Comparison of ENCODE assay signal across 7 cellular contexts in genomic region chr20:329325-329695, GRCh38. TPM values are rescaled to one million over a fixed set of nuclear protein-coding genes. Genes with fewer than 3 reads are reported as not detected.
DNase-seq lines count a peak whose midpoint lies in the region; ATAC-seq and TF ChIP-seq lines count a peak whose summit lies in the region.
"Had no signal": no experiment of that assay in that cellular context is flagged by ENCODE, and none has a peak within 500 bp of the region (broad histone marks: within the 10 kb centered on the region; RNA-seq: fewer than 3 reads in every experiment).

No MANE protein-coding gene starts in this region.

- peaks cover 13 to 58% (median 47%) of the 10 kb centered on the region in 6 donors for H3K4me1 ChIP-seq in spleen

- no peak for TF ChIP-seq POLR2A in spleen (IDR thresholded peaks at IDR 0.05)

- peaks cover 0 to 14% (median 0%) of the 10 kb centered on the region in 7 donors for H3K27me3 ChIP-seq in spleen (replicated peaks in 1 of 7)

- no peak for TF ChIP-seq CTCF in spleen (IDR thresholded peaks at IDR 0.05 in 8 of 11, conservative IDR thresholded peaks at IDR 0.05 in 3 of 11)

- no peaks in the 10 kb centered on the region for H3K36me3 Mint-ChIP-seq in T-helper 1 cell treated with Interleukin-12 subunit alpha and Interleukin-12 subunit beta and Interleukin-4 antibody, amounts not matched to agents 30 μg/mL and 1 μg/mL, for 36 hours (ENCODE audit: low read depth)

- no peaks in the 10 kb centered on the region for H3K27me3 Mint-ChIP-seq in T-helper 1 cell treated with Interleukin-12 subunit alpha and Interleukin-12 subunit beta and Interleukin-4 antibody, amounts not matched to agents 30 μg/mL and 1 μg/mL, for 36 hours (ENCODE audit: low read depth)

- no peaks in the 10 kb centered on the region for H3K9me3 ChIP-seq in spleen

- peak overlapping the region; percentile 12 for H3K27ac Mint-ChIP-seq in T-helper 1 cell treated with Interleukin-12 subunit alpha and Interleukin-12 subunit beta and Interleukin-4 antibody, amounts not matched to agents 30 μg/mL and 1 μg/mL, for 36 hours

- ATAC-seq in HG03039 (IDR thresholded peaks at IDR 0.05; ENCODE audit: unreplicated experiment) = no peak

- intact Hi-C loops in spleen (cut with DNase I; ENCODE audit: low total_unique reads) = loop anchor here (5.0 kb wide), 2 partner anchors 42 to 122 kb away; no protein-coding TSS in a partner anchor

- H3K9me3 Mint-ChIP-seq in T-helper 1 cell treated with Interleukin-12 subunit alpha and Interleukin-12 subunit beta and Interleukin-4 antibody, amounts not matched to agents 30 μg/mL and 1 μg/mL, for 36 hours = no peaks in the 10 kb centered on the region

- H3K27ac ChIP-seq in spleen = peak overlapping the region in 5 of 8 donors; percentile 9 to 94 (median 32)

- DNase-seq in T-helper 1 cell = no peak
- DNase-seq in dermis blood vessel endothelial cell = peak; percentile 42
- DNase-seq in spleen = no peak
- DNase-seq in occipital lobe (lab: John Stamatoyannopoulos, UW) = no peak
- DNase-seq: activated naive CD4-positive, alpha-beta T cell treated with anti-CD3 and anti-CD28 coated beads, Interleukin-2, amount 50 U/mL, for 16 hours had no signal

- no peak overlapping the region for H3K4me3 ChIP-seq in spleen

- H3K4me1 Mint-ChIP-seq in T-helper 1 cell treated with Interleukin-12 subunit alpha and Interleukin-12 subunit beta and Interleukin-4 antibody, amounts not matched to agents 30 μg/mL and 1 μg/mL, for 36 hours (ENCODE audit: low read depth) = peaks cover 12% of the 10 kb centered on the region

- no peaks in the 10 kb centered on the region for H3K36me3 ChIP-seq in spleen

- WGBS in spleen, 5 donors = 37 to 56% (median 41%) methylated on average over 4 of the region's 4 CpGs

- H3K4me3 Mint-ChIP-seq in T-helper 1 cell treated with Interleukin-12 subunit alpha and Interleukin-12 subunit beta and Interleukin-4 antibody, amounts not matched to agents 30 μg/mL and 1 μg/mL, for 36 hours = no peak overlapping the region

RNA-seq across cellular contexts. Expression of gene SOX12, which starts 4.0 kb away (rescaled TPM):
- total RNA-seq in dermis blood vessel endothelial cell = 4.4 and 8.1 TPM in 2 replicates
- 10 to 100 TPM in 2 of 7 donors, 1 to 10 TPM in 5; 4.5 to 12.5 (median 8.3) TPM for total RNA-seq in spleen
- 1 to 10 TPM; 3.2 to 4.9 (median 3.4) TPM for polyA plus RNA-seq in spleen
- 9.4 TPM for total RNA-seq in occipital lobe

RNA-seq across cellular contexts. Expression of gene NRSN2, which starts 17.6 kb away (rescaled TPM):
- 18.0 and 40.2 TPM in 2 replicates for total RNA-seq in dermis blood vessel endothelial cell
- 10 to 100 TPM; 10.9 to 26.3 (median 18.2) TPM for total RNA-seq in spleen
- 10 to 100 TPM; 10.5 to 13.4 (median 12.8) TPM for polyA plus RNA-seq in spleen
- total RNA-seq in occipital lobe = 27.0 TPM

RNA-seq across cellular contexts. Expression of gene ZCCHC3, which starts 31.9 kb away (rescaled TPM):
- total RNA-seq in dermis blood vessel endothelial cell (18.8 and 23.8 TPM in 2 replicates), spleen (10 to 100 TPM; 17.4 to 26.6 (median 23.6) TPM), occipital lobe (27.0 TPM)
- 10 to 100 TPM; 18.7 to 22.2 (median 19.5) TPM for polyA plus RNA-seq in spleen

RNA-seq across cellular contexts. Expression of gene C20orf96, which starts 38.8 kb away (rescaled TPM):
- total RNA-seq in dermis blood vessel endothelial cell = 3.2 and 6.7 TPM in 2 replicates
- 10 to 100 TPM in 1 of 7 donors, 1 to 10 TPM in 6; 2.3 to 10.4 (median 7.3) TPM for total RNA-seq in spleen
- 1 to 10 TPM; 3.8 to 5.4 (median 4.4) TPM for polyA plus RNA-seq in spleen
- 3.3 TPM for total RNA-seq in occipital lobe

RNA-seq across cellular contexts. Expression of gene TRIB3, which starts 51.2 kb away (rescaled TPM):
- total RNA-seq in dermis blood vessel endothelial cell = 49.2 and 62.1 TPM in 2 replicates
- total RNA-seq in spleen = 10 to 100 TPM in 4 of 7 donors, 1 to 10 TPM in 3; 8.3 to 25.7 (median 12.0) TPM
- polyA plus RNA-seq in spleen = 10 to 100 TPM in 2 of 3 donors, 1 to 10 TPM in 1; 5.7 to 11.7 (median 11.6) TPM
- total RNA-seq in occipital lobe = 12.5 TPM
